In genomic region chr5:80874162-80874561, GRCh38 we compare ENCODE assay signal across 24 cellular contexts.
"Had no signal": no experiment of that assay in that cellular context is flagged by ENCODE, and none has a peak within 500 bp of the region (broad histone marks: within the 10 kb centered on the region; RNA-seq: fewer than 3 reads in every experiment).

No MANE protein-coding gene starts in this region.

- H3K36me3 ChIP-seq: uterus had no signal

- H3K9me3 ChIP-seq: lower lobe of right lung, tibial nerve, uterus had no signal

- H3K27ac Mint-ChIP-seq: activated B cell treated with CpG ODN at 0.5 μM for 24 hours; activated CD4-positive, alpha-beta memory T cell treated with anti-CD3 and anti-CD28 coated beads, Interleukin-2, amount 10 ng/mL, durations not matched to agents 7 days and 5 days; activated CD8-positive, alpha-beta memory T cell treated with anti-CD3 and anti-CD28 coated beads, Interleukin-2, amount 10 ng/mL, durations not matched to agents 7 days and 5 days; activated naive CD8-positive, alpha-beta T cell treated with anti-CD3 and anti-CD28 coated beads, Interleukin-2, amount 10 ng/mL, durations not matched to agents 7 days and 5 days; activated T-helper 2 cell treated with anti-CD3 and anti-CD28 coated beads, Interferon-gamma antibody, Interleukin-2, Interleukin-4, amounts not matched to agents 10 μg/mL and 5 μg/mL and 100 μg/mL, durations not matched to agents 14 hours and 24 hours and 36 hours; endodermal cell; mesothelial cell of epicardium; nephron had no signal

- H3K27me3 ChIP-seq: cardiac muscle cell, dorsolateral prefrontal cortex, tibial nerve, uterus had no signal

- H3K27ac ChIP-seq: cardiac muscle cell, dorsolateral prefrontal cortex, epithelial cell of prostate, lower lobe of right lung, tibial nerve, uterus had no signal

- H3K9me3 Mint-ChIP-seq: activated B cell treated with CpG ODN at 0.5 μM for 24 hours; activated CD4-positive, alpha-beta memory T cell treated with anti-CD3 and anti-CD28 coated beads, Interleukin-2, amount 10 ng/mL, durations not matched to agents 7 days and 5 days; activated naive CD8-positive, alpha-beta T cell treated with anti-CD3 and anti-CD28 coated beads, Interleukin-2, amount 10 ng/mL, durations not matched to agents 7 days and 5 days; endodermal cell; mesothelial cell of epicardium; nephron had no signal

- H3K4me3 Mint-ChIP-seq: activated B cell treated with CpG ODN at 0.5 μM for 24 hours; activated CD4-positive, alpha-beta memory T cell treated with anti-CD3 and anti-CD28 coated beads, Interleukin-2, amount 10 ng/mL, durations not matched to agents 7 days and 5 days; activated CD8-positive, alpha-beta memory T cell treated with anti-CD3 and anti-CD28 coated beads, Interleukin-2, amount 10 ng/mL, durations not matched to agents 7 days and 5 days; activated naive CD8-positive, alpha-beta T cell treated with anti-CD3 and anti-CD28 coated beads, Interleukin-2, amount 10 ng/mL, durations not matched to agents 7 days and 5 days; endodermal cell; mesothelial cell of epicardium; nephron had no signal

- H3K4me1 Mint-ChIP-seq: activated B cell treated with CpG ODN at 0.5 μM for 24 hours; activated naive CD8-positive, alpha-beta T cell treated with anti-CD3 and anti-CD28 coated beads, Interleukin-2, amount 10 ng/mL, durations not matched to agents 7 days and 5 days; nephron had no signal

- H3K4me1 ChIP-seq: lower lobe of right lung, tibial nerve, uterus had no signal

- ATAC-seq: activated CD8-positive, alpha-beta memory T cell treated with anti-CD3 and anti-CD28 coated beads, Interleukin-2, amount 10 ng/mL, durations not matched to agents 7 days and 5 days; lower lobe of right lung; stimulated activated naive CD8-positive, alpha-beta T cell treated with anti-CD3 and anti-CD28 coated beads, Interleukin-15, Interleukin-2, amounts not matched to agents 100 U/mL and 50 U/mL, for 24 hours had no signal

- DNase-seq: activated B cell treated with CpG ODN at 0.5 μM for 24 hours; activated CD4-positive, alpha-beta memory T cell treated with anti-CD3 and anti-CD28 coated beads, Interleukin-2, amount 10 ng/mL, durations not matched to agents 7 days and 5 days; activated CD4-positive, alpha-beta T cell treated with anti-CD3 and anti-CD28 coated beads for 4 hours; activated CD8-positive, alpha-beta memory T cell treated with anti-CD3 and anti-CD28 coated beads, Interleukin-2, amount 10 ng/mL, durations not matched to agents 7 days and 5 days; activated naive CD4-positive, alpha-beta T cell treated with Interleukin-2 at 50 U/mL for 16 hours; activated naive CD8-positive, alpha-beta T cell treated with anti-CD3 and anti-CD28 coated beads, Interleukin-2, amount 10 ng/mL, durations not matched to agents 7 days and 5 days; activated T-cell treated with anti-CD3 and anti-CD28 coated beads, Interleukin-2, amount 50 U/mL, for 1 hour; dorsolateral prefrontal cortex; endodermal cell; foreskin fibroblast; hippocampal formation; kidney glomerular epithelial cell; lower lobe of right lung; occipital lobe; retina; stimulated activated CD4-positive, alpha-beta T cell treated with anti-CD3 and anti-CD28 coated beads, Interleukin-2, amount 100 ng/mL, for 24 hours; stimulated activated naive CD8-positive, alpha-beta T cell treated with anti-CD3 and anti-CD28 coated beads, Interleukin-15, Interleukin-2, amounts not matched to agents 100 U/mL and 50 U/mL, for 24 hours; uterus had no signal

- H3K27me3 Mint-ChIP-seq: activated B cell treated with CpG ODN at 0.5 μM for 24 hours; activated CD4-positive, alpha-beta memory T cell treated with anti-CD3 and anti-CD28 coated beads, Interleukin-2, amount 10 ng/mL, durations not matched to agents 7 days and 5 days; activated CD8-positive, alpha-beta memory T cell treated with anti-CD3 and anti-CD28 coated beads, Interleukin-2, amount 10 ng/mL, durations not matched to agents 7 days and 5 days; activated naive CD8-positive, alpha-beta T cell treated with anti-CD3 and anti-CD28 coated beads, Interleukin-2, amount 10 ng/mL, durations not matched to agents 7 days and 5 days had no signal

- H3K4me3 ChIP-seq: cardiac muscle cell, dorsolateral prefrontal cortex, lower lobe of right lung, tibial nerve, uterus had no signal
